Comparison of ENCODE assay signal across 8 cellular contexts in genomic region chr15:65856821-65857455, GRCh38. TPM values are rescaled to one million over a fixed set of nuclear protein-coding genes. Genes with fewer than 3 reads are reported as not detected.
A peak's percentile ranks its signal among the peaks of the same experiment; 100 is the strongest.
DNase-seq lines count a peak whose midpoint lies in the region; ATAC-seq, FAIRE-seq and TF ChIP-seq lines count a peak whose summit lies in the region.

No MANE protein-coding gene starts in this region.

- peaks cover 5% of the 10 kb centered on the region for H3K4me1 Mint-ChIP-seq in activated T-helper 17 cell treated with anti-CD3 and anti-CD28 coated beads, Interleukin-2, amount 50 U/mL, for 72 hours

- H3K4me3 Mint-ChIP-seq in activated T-helper 17 cell treated with anti-CD3 and anti-CD28 coated beads, Interleukin-2, amount 50 U/mL, for 72 hours = no peak overlapping the region

- H3K27me3 Mint-ChIP-seq in activated T-helper 17 cell treated with anti-CD3 and anti-CD28 coated beads, Interleukin-2, amount 50 U/mL, for 72 hours = no peaks in the 10 kb centered on the region

- intact Hi-C loops in head of caudate nucleus (cut with DNase I) = no loop called here
- intact Hi-C loops in sciatic nerve (cut with DNase I) = no loop called here

- H3K27ac Mint-ChIP-seq in activated T-helper 17 cell treated with anti-CD3 and anti-CD28 coated beads, Interleukin-2, amount 50 U/mL, for 72 hours = no peak overlapping the region

- no peaks in the 10 kb centered on the region for H3K36me3 Mint-ChIP-seq in activated T-helper 17 cell treated with anti-CD3 and anti-CD28 coated beads, Interleukin-2, amount 50 U/mL, for 72 hours (ENCODE audit: low read depth)

- DNase-seq in AG09319 (ENCODE audit: extremely low read depth, low read depth) = no peak
- DNase-seq in GM18507 (ENCODE audit: extremely low spot score, insufficient read length, low read depth) = no peak
- DNase-seq in RCC 7860 (ENCODE audit: low spot score) = peak; percentile 34
- peak in 39 of 42 donors; percentile 16 to 89 (median 54) for DNase-seq in head of caudate nucleus
- peak; percentile 72 for DNase-seq in sciatic nerve (ENCODE audit: low spot score)
- DNase-seq in OCI-M2 (lab: John Stamatoyannopoulos, UW; ENCODE audit: unreplicated experiment) = no peak

- ATAC-seq in activated T-helper 17 cell treated with anti-CD3 and anti-CD28 coated beads, Interleukin-2, amount 50 U/mL, for 72 hours (replicated peaks) = peak; percentile 70
- ATAC-seq in sciatic nerve (peak; percentile 51), GM21367 (IDR thresholded peaks at IDR 0.05; ENCODE audit: unreplicated experiment) (no peak)

- peak; percentile 83 for TF ChIP-seq CTCF in AG09319 (IDR thresholded peaks at IDR 0.05; ENCODE audit: low read depth, low read length)

- FAIRE-seq in GM18507 (lab: Jason Lieb, UNC) (peak; percentile 67), RCC 7860 (lab: Jason Lieb, UNC) (no peak)

- H3K9me3 Mint-ChIP-seq in activated T-helper 17 cell treated with anti-CD3 and anti-CD28 coated beads, Interleukin-2, amount 50 U/mL, for 72 hours = no peaks in the 10 kb centered on the region

RNA-seq across cellular contexts. Expression of gene RAB11A, which starts 12.4 kb away (rescaled TPM):
- total RNA-seq in activated T-helper 17 cell treated with anti-CD3 and anti-CD28 coated beads, Interleukin-2, amount 50 U/mL, for 72 hours = 100 to 1,000 TPM; 108 to 143 TPM
- 154 TPM for total RNA-seq in sciatic nerve

Comparison
In these comparisons a context has a peak if more than half of its experiments do, and no peak if none do; other contexts are left out.
1. DNase-seq: peak in RCC 7860 (single experiment), head of caudate nucleus (39 of 42) and sciatic nerve (single experiment); none in AG09319 (single experiment), GM18507 (single experiment) and OCI-M2 (single experiment).